Comparison of ENCODE assay signal across 25 cellular contexts in genomic region chr16:9723136-9723535, GRCh38.
"Had no signal": no experiment of that assay in that cellular context is flagged by ENCODE, and none has a peak within 500 bp of the region (broad histone marks: within the 10 kb centered on the region; RNA-seq: fewer than 3 reads in every experiment).

No MANE protein-coding gene starts in this region.

- H3K4me1 Mint-ChIP-seq: mesothelial cell of epicardium, naive B cell had no signal

- H3K4me3 Mint-ChIP-seq: dendritic cell treated with granulocyte-macrophage colony-stimulating factor and Interleukin-4, amounts not matched to agents 40 ng/mL and 50 ng/mL, for 4 days; effector memory CD8-positive, alpha-beta T cell; endodermal cell; mesothelial cell of epicardium; naive B cell had no signal

- H3K27me3 Mint-ChIP-seq: dendritic cell treated with granulocyte-macrophage colony-stimulating factor and Interleukin-4, amounts not matched to agents 40 ng/mL and 50 ng/mL, for 4 days; effector memory CD8-positive, alpha-beta T cell had no signal

- H3K9me3 ChIP-seq: colonic mucosa, esophagus squamous epithelium, gastrocnemius medialis, heart right ventricle, left lung, lower lobe of right lung, mucosa of descending colon had no signal

- ATAC-seq: effector memory CD8-positive, alpha-beta T cell; esophagus mucosa; gastrocnemius medialis; heart right ventricle; left cardiac atrium; left lung; left ventricle myocardium superior; lower lobe of right lung; mucosa of descending colon had no signal

- DNase-seq: colonic mucosa; cortex of kidney; effector CD8-positive, alpha-beta T cell; effector memory CD8-positive, alpha-beta T cell; endodermal cell; erythroblast; esophagus squamous epithelium; foreskin fibroblast; foreskin melanocyte; gastrocnemius medialis; glutamatergic neuron; head of caudate nucleus; heart right ventricle; hippocampal formation; left cardiac atrium; left lung; left ventricle myocardium superior; lower lobe of right lung; mesenchymal stem cell; mucosa of descending colon; naive B cell had no signal

- H3K9me3 Mint-ChIP-seq: endodermal cell, mesothelial cell of epicardium had no signal

- H3K27ac Mint-ChIP-seq: dendritic cell treated with granulocyte-macrophage colony-stimulating factor and Interleukin-4, amounts not matched to agents 40 ng/mL and 50 ng/mL, for 4 days; effector memory CD8-positive, alpha-beta T cell; endodermal cell; mesothelial cell of epicardium; naive B cell had no signal

- H3K36me3 Mint-ChIP-seq: mesothelial cell of epicardium, naive B cell had no signal

- H3K27ac ChIP-seq: colonic mucosa, epithelial cell of prostate, esophagus squamous epithelium, gastrocnemius medialis, heart right ventricle, left lung, lower lobe of right lung had no signal

- H3K4me3 ChIP-seq: colonic mucosa, esophagus squamous epithelium, gastrocnemius medialis, heart right ventricle, left lung, lower lobe of right lung, mucosa of descending colon had no signal

- H3K27me3 ChIP-seq: colonic mucosa, esophagus squamous epithelium, gastrocnemius medialis, heart right ventricle, left lung had no signal

- H3K4me1 ChIP-seq: colonic mucosa, esophagus squamous epithelium, gastrocnemius medialis, heart right ventricle, left lung, lower lobe of right lung had no signal

- H3K36me3 ChIP-seq: colonic mucosa, esophagus squamous epithelium, gastrocnemius medialis, heart right ventricle, left lung, lower lobe of right lung had no signal
